8 cellular contexts compared by ENCODE assay signal in the genomic region with DNA sequence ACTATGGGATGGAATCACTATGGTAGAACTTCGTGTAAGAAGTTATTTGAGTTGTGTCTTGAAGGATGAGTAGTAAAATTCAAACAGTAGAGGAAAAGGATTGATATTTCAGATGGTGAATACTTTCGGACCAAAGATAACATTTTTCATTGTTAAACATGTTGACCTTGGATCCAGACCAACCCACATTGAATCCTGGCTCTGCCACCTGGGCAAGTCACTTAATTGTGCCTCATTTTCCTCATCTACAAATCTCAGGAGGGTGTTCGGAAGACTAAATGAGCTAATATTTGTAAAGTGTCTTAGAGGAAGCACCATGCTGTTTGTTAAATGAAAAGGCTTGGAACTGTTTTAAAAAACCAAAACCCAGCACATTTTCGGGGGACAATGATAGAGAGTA. TPM values are rescaled to one million over a fixed set of nuclear protein-coding genes. Genes with fewer than 3 reads are reported as not detected.
DNase-seq lines count a peak whose midpoint lies in the region; ATAC-seq and TF ChIP-seq lines count a peak whose summit lies in the region.

No MANE protein-coding gene starts in this region.

- H3K4me1 Mint-ChIP-seq in activated naive CD4-positive, alpha-beta T cell treated with anti-CD3 and anti-CD28 coated beads for 36 hours (ENCODE audit: low read depth) = peaks cover 33% of the 10 kb centered on the region
- H3K4me1 Mint-ChIP-seq in T-cell = peaks cover 33 to 44% (median 38%) of the 10 kb centered on the region in 3 donors

- H3K27ac Mint-ChIP-seq in activated naive CD4-positive, alpha-beta T cell treated with anti-CD3 and anti-CD28 coated beads for 36 hours = peak overlapping the region; percentile 92
- H3K27ac Mint-ChIP-seq in activated naive CD4-positive, alpha-beta T cell treated with anti-CD3 and anti-CD28 coated beads, Interleukin-2, amount 50 U/mL, for 72 hours = peak overlapping the region in 1 of 2 donors; percentile 96
- H3K27ac Mint-ChIP-seq in T-cell = peak overlapping the region; percentile 91 to 93

- no peak for TF ChIP-seq CTCF in fibroblast of mammary gland (conservative IDR thresholded peaks at IDR 0.05; ENCODE audit: control insufficient read depth, insufficient read depth, low read depth, low read length)
- no peak for TF ChIP-seq CTCF in colonic mucosa (IDR thresholded peaks at IDR 0.05)
- TF ChIP-seq CTCF in GM13976 (IDR thresholded peaks at IDR 0.05; ENCODE audit: borderline replicate concordance, control extremely low read depth, extremely low read depth, insufficient read depth, missing control alignments) = no peak

- H3K4me3 ChIP-seq in fibroblast of mammary gland (ENCODE audit: control insufficient read depth, low read depth, low read length) (peak overlapping the region; percentile 62), colonic mucosa (no peak overlapping the region)

- H3K36me3 ChIP-seq in colonic mucosa = no peaks in the 10 kb centered on the region

- in situ Hi-C loops in GM13976 (cut with MboI; ENCODE audit: low sequenced_read_pairs, unreplicated experiment) = no loop called here

- no peak for DNase-seq in activated naive CD4-positive, alpha-beta T cell treated with anti-CD3 and anti-CD28 coated beads for 36 hours
- no peak for DNase-seq in activated naive CD4-positive, alpha-beta T cell treated with anti-CD3 and anti-CD28 coated beads, Interleukin-2, amount 50 U/mL, for 72 hours (ENCODE audit: low spot score in 2 of 2)
- no peak for DNase-seq in T-cell
- no peak for DNase-seq in fibroblast of mammary gland (ENCODE audit: low read depth)
- DNase-seq in GOT3 (lab: John Stamatoyannopoulos, UW) = no peak
- DNase-seq in colonic mucosa = no peak
- no peak for DNase-seq in GM13976 (ENCODE audit: low spot score)

- ATAC-seq in activated naive CD4-positive, alpha-beta T cell treated with anti-CD3 and anti-CD28 coated beads, Interleukin-2, amount 50 U/mL, for 72 hours = no peak
- ATAC-seq in T-cell (replicated peaks in 1 of 4) = no peak

- no peaks in the 10 kb centered on the region for H3K4me1 ChIP-seq in colonic mucosa

- no peak overlapping the region for H3K9ac ChIP-seq in colonic mucosa (ENCODE audit: low read depth in 2 of 2, low read length in 2 of 2)

- no peaks in the 10 kb centered on the region for H3K9me3 Mint-ChIP-seq in activated naive CD4-positive, alpha-beta T cell treated with anti-CD3 and anti-CD28 coated beads for 36 hours
- no peaks in the 10 kb centered on the region for H3K9me3 Mint-ChIP-seq in activated naive CD4-positive, alpha-beta T cell treated with anti-CD3 and anti-CD28 coated beads, Interleukin-2, amount 50 U/mL, for 72 hours
- no peaks in the 10 kb centered on the region for H3K9me3 Mint-ChIP-seq in T-cell

- intact Hi-C loops in activated naive CD4-positive, alpha-beta T cell treated with anti-CD3 and anti-CD28 coated beads for 36 hours (cut with micrococcal nuclease) = loop anchor here (2.0 to 5.0 kb wide), 2 partner anchors 16 to 170 kb away; partner anchors contain the start of gene SLC25A14
- intact Hi-C loops in colonic mucosa (cut with DNase I) = no loop called here

- POLR2A ChIA-PET in T-cell (lab: Charles Lee) = no interaction called here

- H3K36me3 Mint-ChIP-seq in activated naive CD4-positive, alpha-beta T cell treated with anti-CD3 and anti-CD28 coated beads for 36 hours (ENCODE audit: low read depth) = no peaks in the 10 kb centered on the region
- peaks cover 0 to 17% of the 10 kb centered on the region in 2 donors for H3K36me3 Mint-ChIP-seq in activated naive CD4-positive, alpha-beta T cell treated with anti-CD3 and anti-CD28 coated beads, Interleukin-2, amount 50 U/mL, for 72 hours
- no peaks in the 10 kb centered on the region for H3K36me3 Mint-ChIP-seq in T-cell

- no peaks in the 10 kb centered on the region for H3K27me3 Mint-ChIP-seq in activated naive CD4-positive, alpha-beta T cell treated with anti-CD3 and anti-CD28 coated beads for 36 hours (ENCODE audit: low read depth)
- H3K27me3 Mint-ChIP-seq in T-cell = peaks cover 0 to 2% of the 10 kb centered on the region in 2 donors

- no peaks in the 10 kb centered on the region for H3K27me3 ChIP-seq in colonic mucosa

- CTCF ChIA-PET in activated naive CD4-positive, alpha-beta T cell treated with anti-CD3 and anti-CD28 coated beads for 36 hours (lab: Charles Lee) = interaction anchor here (1.0 kb wide), 1 partner anchor 21 kb away, joined by 3 read pairs; no protein-coding TSS in a partner anchor
- CTCF ChIA-PET in T-cell (lab: Charles Lee) = interaction anchor here in 1 of 2 donors (0.6 kb wide), 1 partner anchor 38 kb away, joined by 3 read pairs; no protein-coding TSS in a partner anchor

- H3K4me3 Mint-ChIP-seq in activated naive CD4-positive, alpha-beta T cell treated with anti-CD3 and anti-CD28 coated beads for 36 hours = peak overlapping the region; percentile 93
- H3K4me3 Mint-ChIP-seq in T-cell = peak overlapping the region; percentile 88 to 94 (median 94)

- H3K9me3 ChIP-seq in colonic mucosa = no peaks in the 10 kb centered on the region

- H3K27ac ChIP-seq in temporal lobe (ENCODE audit: low read depth, low read length) (peak overlapping the region; percentile 82), colonic mucosa (no peak overlapping the region)

RNA-seq across cellular contexts. Expression of gene AIFM1, which starts 1.4 kb away (rescaled TPM):
- total RNA-seq in activated naive CD4-positive, alpha-beta T cell treated with anti-CD3 and anti-CD28 coated beads for 36 hours = 10 to 100 TPM; 59.4 to 63.1 TPM
- total RNA-seq in activated naive CD4-positive, alpha-beta T cell treated with anti-CD3 and anti-CD28 coated beads, Interleukin-2, amount 50 U/mL, for 72 hours = 10 to 100 TPM; 57.9 to 66.5 TPM
- 10 to 100 TPM; 11.2 to 25.0 (median 23.6) TPM for total RNA-seq in T-cell
- total RNA-seq in temporal lobe = 7.9 TPM
- 10 to 100 TPM; 85.2 to 89.0 TPM for total RNA-seq in colonic mucosa

RNA-seq across cellular contexts. Expression of gene RAB33A, which starts 4.7 kb away (rescaled TPM):
- 10 to 100 TPM; 11.3 to 15.1 TPM for total RNA-seq in activated naive CD4-positive, alpha-beta T cell treated with anti-CD3 and anti-CD28 coated beads for 36 hours
- 10 to 100 TPM; 22.8 to 34.8 TPM for total RNA-seq in activated naive CD4-positive, alpha-beta T cell treated with anti-CD3 and anti-CD28 coated beads, Interleukin-2, amount 50 U/mL, for 72 hours
- total RNA-seq in T-cell = 10 to 100 TPM in 3 of 5 donors, 1 to 10 TPM in 2; 4.4 to 16.6 (median 13.9) TPM
- total RNA-seq in temporal lobe = 24.1 TPM
- total RNA-seq in colonic mucosa = under 1 TPM in 1 of 2 donors, not detected in 1; 0.50 TPM

RNA-seq across cellular contexts. Expression of gene ELF4, which starts 56.7 kb away (rescaled TPM):
- total RNA-seq in activated naive CD4-positive, alpha-beta T cell treated with anti-CD3 and anti-CD28 coated beads for 36 hours = 10 to 100 TPM; 15.8 to 16.5 TPM
- total RNA-seq in activated naive CD4-positive, alpha-beta T cell treated with anti-CD3 and anti-CD28 coated beads, Interleukin-2, amount 50 U/mL, for 72 hours = 10 to 100 TPM; 21.6 to 25.4 TPM
- total RNA-seq in T-cell (10 to 100 TPM; 30.0 to 35.6 (median 30.6) TPM), temporal lobe (0.25 TPM), colonic mucosa (10 to 100 TPM; 30.6 to 42.4 TPM)

Comparison
In these comparisons a context has a peak if more than half of its experiments do, and no peak if none do; other contexts are left out.
1. RNA of gene ELF4, which starts 56.7 kb away (total RNA-seq): 30.6 to 42.4 TPM in colonic mucosa, 30.0 to 35.6 TPM in T-cell, 21.6 to 25.4 TPM in activated naive CD4-positive, alpha-beta T cell treated with anti-CD3 and anti-CD28 coated beads, Interleukin-2, amount 50 U/mL, for 72 hours and 15.8 to 16.5 TPM in activated naive CD4-positive, alpha-beta T cell treated with anti-CD3 and anti-CD28 coated beads for 36 hours; 0.25 TPM in temporal lobe (single experiment); every median in the first group is over 10 times any median in the second.